ENCODE assay signal across 17 cellular contexts in the genomic region with DNA sequence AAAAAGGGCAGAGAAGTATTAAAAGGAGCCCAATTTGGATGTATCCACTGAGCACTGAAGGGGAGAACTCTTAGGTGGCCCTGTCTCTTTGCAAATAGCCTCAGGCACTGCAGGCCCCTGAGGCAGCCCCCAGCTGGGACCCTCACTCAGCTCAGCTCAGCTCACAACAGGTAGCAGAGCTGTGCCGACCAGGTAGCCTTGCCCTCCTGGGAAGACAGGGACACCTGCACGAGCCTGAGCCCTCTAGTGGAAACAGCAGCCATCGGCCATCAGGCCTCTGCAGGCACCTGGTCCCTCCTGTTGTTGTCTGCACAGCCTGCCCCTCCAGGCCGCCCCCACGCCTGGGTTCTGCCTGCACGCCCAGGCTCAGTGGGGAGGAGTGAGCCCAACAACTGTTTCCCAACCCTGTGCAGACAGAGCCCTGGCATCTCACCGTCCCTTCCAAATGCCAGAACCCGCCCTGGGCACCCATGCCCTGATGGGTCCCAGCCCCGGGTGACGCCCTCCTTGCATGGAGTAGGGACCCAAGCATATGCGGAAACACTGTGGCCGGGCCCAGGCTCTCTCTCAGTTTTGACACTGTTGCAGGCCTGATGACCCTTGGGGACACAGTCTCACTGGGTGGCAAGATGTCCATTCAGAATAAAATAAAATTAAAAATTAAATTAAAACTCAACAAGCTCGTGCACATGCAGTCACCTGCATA. TPM values are rescaled to one million over a fixed set of nuclear protein-coding genes. Genes with fewer than 3 reads are reported as not detected.
DNase-seq lines count a peak whose midpoint lies in the region; ATAC-seq and TF ChIP-seq lines count a peak whose summit lies in the region.
"Had no signal": no experiment of that assay in that cellular context is flagged by ENCODE, and none has a peak within 500 bp of the region (broad histone marks: within the 10 kb centered on the region; RNA-seq: fewer than 3 reads in every experiment).

No MANE protein-coding gene starts in this region.

- TF ChIP-seq CTCF in DOHH2 (IDR thresholded peaks at IDR 0.05; ENCODE audit: low read depth, low read length, poor library complexity, severe bottlenecking), result peak; percentile 23
- TF ChIP-seq CTCF in HCT116 (IDR thresholded peaks at IDR 0.05 in 2 of 3, conservative IDR thresholded peaks at IDR 0.05 in 1 of 3; ENCODE audit: borderline replicate concordance in 1 of 3, insufficient read depth in 1 of 3, low read depth in 2 of 3, low read length in 2 of 3), result peak in 1 of 3 experiments; percentile 9; a peak in 1 of 6 replicates
- peak; percentile 72 for TF ChIP-seq CTCF in WERI-Rb-1 (IDR thresholded peaks at IDR 0.05; ENCODE audit: low read depth, low read length)
- no peak for TF ChIP-seq CTCF in foreskin keratinocyte (conservative IDR thresholded peaks at IDR 0.05)

- no peak overlapping the region for H2AK5ac ChIP-seq in mesendoderm (ENCODE audit: low read length)

- intact Hi-C loops in HCT116 (cut with micrococcal nuclease), result no loop called here

- no peaks in the 10 kb centered on the region for H3K79me1 ChIP-seq in mesendoderm (ENCODE audit: low read length)

- no TSS peak for BruUV-seq in HCT116 (replicated peaks; lab: Mats Ljungman, UMichigan)

- H3F3A ChIP-seq in DOHH2 (ENCODE audit: control insufficient read depth, insufficient read depth), result no peaks in the 10 kb centered on the region

- no peaks in the 10 kb centered on the region for H3K4me1 ChIP-seq in DOHH2 (ENCODE audit: control insufficient read depth, low read length)
- no peaks in the 10 kb centered on the region for H3K4me1 ChIP-seq in HCT116 (ENCODE audit: control insufficient read depth in 1 of 2, insufficient read depth in 2 of 2, low read length in 2 of 2)
- no peaks in the 10 kb centered on the region for H3K4me1 ChIP-seq in mesendoderm (ENCODE audit: control insufficient read depth, low read depth, low read length)
- H3K4me1 ChIP-seq in foreskin keratinocyte, result no peaks in the 10 kb centered on the region
- H3K4me1 ChIP-seq: gastroesophageal sphincter, SJSA1, suprapubic skin had no signal

- no peak overlapping the region for H3K23ac ChIP-seq in mesendoderm (ENCODE audit: low read length)

- no peak for TF ChIP-seq RAD21 in HCT116 (IDR thresholded peaks at IDR 0.05; ENCODE audit: low read depth)

- ATAC-seq in HCT116 (peak; percentile 58; the same call in 1 of the 2 replicates), foreskin keratinocyte (no peak), GM21528 (IDR thresholded peaks at IDR 0.05; ENCODE audit: low FRiP score, unreplicated experiment) (no peak)
- ATAC-seq in activated CD4-positive, CD25-positive, alpha-beta regulatory T cell treated with anti-CD3 and anti-CD28 coated beads, Interleukin-2, amount 50 U/mL, for 24 hours, result no peak
- ATAC-seq: activated T-cell treated with anti-CD3 and anti-CD28 coated beads, Interleukin-2, amount 50 U/mL, for 4 hours; gastroesophageal sphincter had no signal

- DNase-seq in HCT116 (ENCODE audit: low read depth, low spot score), result no peak
- DNase-seq in WERI-Rb-1, result peak; percentile 28
- DNase-seq in mesendoderm, result peak; percentile 26
- DNase-seq in foreskin keratinocyte, result no peak
- DNase-seq in stimulated activated CD4-positive, alpha-beta T cell treated with anti-CD3 and anti-CD28 coated beads, Interleukin-4, amount 100 ng/mL, for 24 hours, result no peak
- DNase-seq: activated CD4-positive, alpha-beta T cell treated with anti-CD3 and anti-CD28 coated beads, Interleukin-2, amount 50 U/mL, for 48 hours; activated T-cell treated with anti-CD3 and anti-CD28 coated beads, Interleukin-2, amount 50 U/mL, for 4 hours; GDM1; HCEC 1CT; NCI-H2081 treated with DMSO at 0.1 percent for 48 hours had no signal

- H3K9me2 ChIP-seq in DOHH2 (replicated peaks; ENCODE audit: control insufficient read depth, low read length) (no peaks in the 10 kb centered on the region), HCT116 (ENCODE audit: insufficient read depth) (no peaks in the 10 kb centered on the region)

- no peak overlapping the region for H3K56ac ChIP-seq in mesendoderm (ENCODE audit: low read length)

- H2BK5ac ChIP-seq in mesendoderm (ENCODE audit: low read length), result no peak overlapping the region

- no peaks in the 10 kb centered on the region for H3K27me3 ChIP-seq in DOHH2 (ENCODE audit: control insufficient read depth, low read length)
- H3K27me3 ChIP-seq in HCT116 (ENCODE audit: insufficient read depth, low read length), result no peaks in the 10 kb centered on the region
- peaks cover 40% of the 10 kb centered on the region for H3K27me3 ChIP-seq in WERI-Rb-1 (ENCODE audit: insufficient read depth, low read depth, severe bottlenecking)
- no peaks in the 10 kb centered on the region for H3K27me3 ChIP-seq in mesendoderm (ENCODE audit: insufficient read depth, low read length, poor library complexity)
- H3K27me3 ChIP-seq in foreskin keratinocyte, result no peaks in the 10 kb centered on the region
- H3K27me3 ChIP-seq: neutrophil, SJSA1 had no signal

- H2BK15ac ChIP-seq in mesendoderm (replicated peaks; ENCODE audit: low read depth), result no peak overlapping the region

- no peak overlapping the region for H2AFZ ChIP-seq in HCT116 (ENCODE audit: low read depth, low read length, poor library complexity, severe bottlenecking)

- H4K5ac ChIP-seq in mesendoderm (ENCODE audit: low read length), result no peak overlapping the region

- H3K79me2 ChIP-seq in DOHH2 (ENCODE audit: control insufficient read depth, low read length) (no peaks in the 10 kb centered on the region), HCT116 (ENCODE audit: insufficient read depth, low read length) (no peaks in the 10 kb centered on the region), mesendoderm (ENCODE audit: control insufficient read depth, insufficient read depth, low read length) (no peaks in the 10 kb centered on the region)

- TF ChIP-seq POLR2A in HCT116 (IDR thresholded peaks at IDR 0.05; ENCODE audit: borderline replicate concordance, extremely low read depth, insufficient read depth, insufficient read length), result no peak

- POLR2A ChIA-PET in HCT116 (lab: Charles Lee), result no interaction called here

- no peak overlapping the region for H2BK120ac ChIP-seq in mesendoderm (ENCODE audit: low read depth, low read length)

- no peak overlapping the region for H3K27ac ChIP-seq in DOHH2 (ENCODE audit: low read depth, low read length)
- H3K27ac ChIP-seq in HCT116 (ENCODE audit: low read depth, low read length), result no peak overlapping the region
- H3K27ac ChIP-seq in WERI-Rb-1, result no peak overlapping the region
- H3K27ac ChIP-seq in mesendoderm (ENCODE audit: low read depth, low read length), result no peak overlapping the region
- no peak overlapping the region for H3K27ac ChIP-seq in foreskin keratinocyte
- H3K27ac ChIP-seq: gastroesophageal sphincter, neutrophil, SJSA1, suprapubic skin had no signal

- CTCF ChIA-PET in HCT116 (lab: Charles Lee), result no interaction called here

- H3K4me3 ChIP-seq in DOHH2 (ENCODE audit: low read length), result no peak overlapping the region
- no peak overlapping the region for H3K4me3 ChIP-seq in HCT116 (replicated peaks in 1 of 2; ENCODE audit: low read depth in 1 of 2, low read length in 2 of 2)
- H3K4me3 ChIP-seq in WERI-Rb-1 (ENCODE audit: low read depth, low read length), result no peak overlapping the region
- no peak overlapping the region for H3K4me3 ChIP-seq in mesendoderm (ENCODE audit: low read length)
- H3K4me3 ChIP-seq: gastroesophageal sphincter, SJSA1, suprapubic skin had no signal

- H3K36me3 ChIP-seq in DOHH2 (ENCODE audit: control insufficient read depth, low read length), result no peaks in the 10 kb centered on the region
- H3K36me3 ChIP-seq in HCT116 (ENCODE audit: control insufficient read depth in 1 of 2, insufficient read depth in 2 of 2, low read length in 2 of 2), result no peaks in the 10 kb centered on the region
- no peaks in the 10 kb centered on the region for H3K36me3 ChIP-seq in WERI-Rb-1
- H3K36me3 ChIP-seq in mesendoderm (ENCODE audit: control insufficient read depth, insufficient read depth, low read length), result no peaks in the 10 kb centered on the region
- H3K36me3 ChIP-seq: gastroesophageal sphincter, neutrophil, SJSA1, suprapubic skin had no signal

- H3K9ac ChIP-seq in HCT116 (ENCODE audit: low read length) (no peak overlapping the region), mesendoderm (ENCODE audit: low read length) (no peak overlapping the region)

- H3K4me2 ChIP-seq in DOHH2 (ENCODE audit: low read length), result no peak overlapping the region
- no peak overlapping the region for H3K4me2 ChIP-seq in HCT116 (ENCODE audit: low read length)
- H3K4me2 ChIP-seq in mesendoderm (ENCODE audit: low read length), result no peak overlapping the region

- no peak overlapping the region for H4K8ac ChIP-seq in mesendoderm (ENCODE audit: low read depth, low read length)

- H3K18ac ChIP-seq in mesendoderm (ENCODE audit: low read length), result no peak overlapping the region

- no peaks in the 10 kb centered on the region for H3K9me3 ChIP-seq in DOHH2 (ENCODE audit: control insufficient read depth, insufficient read depth, low read length)
- H3K9me3 ChIP-seq in HCT116 (ENCODE audit: control insufficient read depth in 1 of 2, insufficient read depth in 1 of 2, low read depth in 1 of 2, low read length in 2 of 2), result no peaks in the 10 kb centered on the region
- peaks cover 2% of the 10 kb centered on the region for H3K9me3 ChIP-seq in WERI-Rb-1 (ENCODE audit: severe bottlenecking)
- H3K9me3 ChIP-seq: gastroesophageal sphincter, neutrophil, suprapubic skin had no signal

- RAD21 ChIA-PET in HCT116 (lab: Charles Lee; ENCODE audit: low non-redundant PET in 1 of 2, low total read pairs in 2 of 2, uncharacterized antibody in 2 of 2, unreplicated experiment in 2 of 2), result no interaction called here

- no CpG with 5 or more reads among the region's 13 CpGs for WGBS in mesendoderm (ENCODE audit: extremely low coverage, insufficient coverage, low lambda C conversion rate)

- H3K4ac ChIP-seq in mesendoderm (ENCODE audit: low read depth, low read length), result no peak overlapping the region

- H4K20me1 ChIP-seq in DOHH2 (ENCODE audit: control insufficient read depth, insufficient read depth, low read depth, low read length), result no peaks in the 10 kb centered on the region
- no peaks in the 10 kb centered on the region for H4K20me1 ChIP-seq in HCT116 (ENCODE audit: insufficient read depth)

TF ChIP-seq in HCT116, 20 proteins besides CTCF, POLR2A, EP300 and RAD21 (continues in another document):
- no peak for TF ChIP-seq JUND (IDR thresholded peaks at IDR 0.05)

RNA-seq across cellular contexts. Expression of gene AJAP1, which starts 60.0 kb away (rescaled TPM):
- not detected for total RNA-seq in HCT116 (2021; ENCODE audit: unreplicated experiment)
- not detected in 2 replicates for polyA plus RNA-seq in HCT116 (2012)
- polyA plus RNA-seq in mesendoderm (2013, experiment 1 of 2), result 1.8 TPM
- 2.2 TPM for polyA plus RNA-seq in mesendoderm (2013, experiment 2 of 2)
- 13.0 and 13.4 TPM in 2 replicates for total RNA-seq in foreskin keratinocyte
- polyA plus RNA-seq in foreskin keratinocyte, result 6.4 and 7.9 TPM in 2 replicates
- total RNA-seq: SJSA1 had no signal

Comparison
In these comparisons a context has a peak if more than half of its experiments do, and no peak if none do; other contexts are left out.
1. DNase-seq: peak in WERI-Rb-1 (single experiment) and mesendoderm (single experiment); none in HCT116 (single experiment), foreskin keratinocyte (0 of 2) and stimulated activated CD4-positive, alpha-beta T cell treated with anti-CD3 and anti-CD28 coated beads, Interleukin-4, amount 100 ng/mL, for 24 hours (single experiment).
2. RNA of gene AJAP1, which starts 60.0 kb away (total RNA-seq): 13.0 to 13.4 TPM in foreskin keratinocyte; not detected in HCT116 (single experiment); every median in the first group is over 10 times any median in the second.